In the genomic region with DNA sequence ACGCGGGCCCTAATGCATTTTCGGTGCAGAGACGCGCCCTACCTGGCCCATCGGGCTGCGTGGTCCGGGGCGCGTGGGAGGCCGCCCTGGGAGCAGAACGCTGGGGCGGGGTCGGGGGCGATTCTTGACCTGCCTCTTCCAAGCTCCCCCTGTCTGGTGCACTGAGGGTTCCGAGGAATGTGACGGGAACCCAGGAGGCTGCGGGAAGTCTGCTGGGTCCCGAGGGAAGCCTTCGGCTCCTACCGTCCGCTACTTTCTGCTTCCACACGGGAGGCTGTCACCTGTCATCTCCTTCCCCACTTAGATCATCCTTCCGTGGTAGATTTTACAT, we compare ENCODE assay signal across 8 cellular contexts. TPM values are rescaled to one million over a fixed set of nuclear protein-coding genes. Genes with fewer than 3 reads are reported as not detected.
A peak's percentile ranks its signal among the peaks of the same experiment; 100 is the strongest.
DNase-seq lines count a peak whose midpoint lies in the region; ATAC-seq lines count a peak whose summit lies in the region.

No MANE protein-coding gene starts in this region.

- DNase-seq in NCI-H146 (lab: John Stamatoyannopoulos, UW) (peak; percentile 59), NCI-H146 treated with DMSO at 0.1 percent for 48 hours (lab: John Stamatoyannopoulos, UW; ENCODE audit: unreplicated experiment) (no peak), MG63 (peak; percentile 3), naive B cell (no peak), RKO (ENCODE audit: low spot score) (no peak), NAMALWA (ENCODE audit: low spot score) (no peak)

- H3K36me3 ChIP-seq in MG63 (peaks cover 5% of the 10 kb centered on the region), duodenal mucosa (ENCODE audit: control insufficient read depth in 1 of 2, insufficient read depth in 2 of 2, low read length in 2 of 2) (no peaks in the 10 kb centered on the region)

- H3K9ac ChIP-seq in duodenal mucosa (ENCODE audit: low read depth in 1 of 2, low read length in 2 of 2) = peak overlapping the region; percentile 83 to 88

- peaks cover 18 to 19% of the 10 kb centered on the region in 2 donors for H3K4me1 ChIP-seq in duodenal mucosa (ENCODE audit: control insufficient read depth in 1 of 2, insufficient read depth in 2 of 2, low read length in 2 of 2)

- no peaks in the 10 kb centered on the region for H3K9me3 Mint-ChIP-seq in naive B cell

- H3K27me3 Mint-ChIP-seq in naive B cell = no peaks in the 10 kb centered on the region

- peak overlapping the region; percentile 85 to 97 (median 95) for H3K4me3 Mint-ChIP-seq in naive B cell

- H3K27me3 ChIP-seq in MG63 = no peaks in the 10 kb centered on the region
- H3K27me3 ChIP-seq in duodenal mucosa (ENCODE audit: control insufficient read depth in 1 of 2, insufficient read depth in 2 of 2, low read length in 2 of 2) = no peaks in the 10 kb centered on the region

- peak overlapping the region; percentile 86 for H3K27ac ChIP-seq in duodenal mucosa (ENCODE audit: low read depth, low read length)

- H3K9me3 ChIP-seq in MG63 = no peaks in the 10 kb centered on the region
- no peaks in the 10 kb centered on the region for H3K9me3 ChIP-seq in duodenal mucosa (ENCODE audit: control insufficient read depth in 1 of 2, low read length in 2 of 2)

- H3K4me3 ChIP-seq in MG63 (peak overlapping the region; percentile 99), duodenal mucosa (ENCODE audit: low read depth in 1 of 2, low read length in 2 of 2) (peak overlapping the region; percentile 95)

- ATAC-seq in naive B cell (ENCODE audit: low read depth in 2 of 2) (no peak), HG02759 (IDR thresholded peaks at IDR 0.05; ENCODE audit: unreplicated experiment) (no peak)

- no peaks in the 10 kb centered on the region for H3K36me3 Mint-ChIP-seq in naive B cell

- peak overlapping the region in 5 of 6 donors; percentile 82 to 96 (median 94) for H3K27ac Mint-ChIP-seq in naive B cell

- H3K4me1 Mint-ChIP-seq in naive B cell = peaks cover 18 to 24% (median 21%) of the 10 kb centered on the region in 3 donors

RNA-seq across cellular contexts. Expression of a gene that starts 0.8 kb away (rescaled TPM):
- 14.8 and 28.1 TPM in 2 replicates for total RNA-seq in MG63 (2014; rRNA removed; shearing (Covaris generic); ENCODE audit: low replicate concordance)
- polyA plus RNA-seq in naive B cell (ENCODE audit: low read depth in 6 of 6) = 1 to 10 TPM; 4.4 to 8.7 (median 6.1) TPM

RNA-seq across cellular contexts. Expression of a gene that starts 59.9 kb away (rescaled TPM):
- total RNA-seq in MG63 (2014; rRNA removed; shearing (Covaris generic); ENCODE audit: low replicate concordance) = 13.1 and 16.9 TPM in 2 replicates
- polyA plus RNA-seq in naive B cell (ENCODE audit: low read depth in 6 of 6) = 10 to 100 TPM; 27.4 to 42.0 (median 29.8) TPM

Comparison
In these comparisons a context has a peak if more than half of its experiments do, and no peak if none do; other contexts are left out.
1. DNase-seq: peak in NCI-H146 (single experiment) and MG63 (single experiment); none in NCI-H146 treated with DMSO at 0.1 percent for 48 hours (single experiment), naive B cell (single experiment), RKO (single experiment) and NAMALWA (single experiment).